Comparison of ENCODE assay signal across 1 cellular context in the genomic region with DNA sequence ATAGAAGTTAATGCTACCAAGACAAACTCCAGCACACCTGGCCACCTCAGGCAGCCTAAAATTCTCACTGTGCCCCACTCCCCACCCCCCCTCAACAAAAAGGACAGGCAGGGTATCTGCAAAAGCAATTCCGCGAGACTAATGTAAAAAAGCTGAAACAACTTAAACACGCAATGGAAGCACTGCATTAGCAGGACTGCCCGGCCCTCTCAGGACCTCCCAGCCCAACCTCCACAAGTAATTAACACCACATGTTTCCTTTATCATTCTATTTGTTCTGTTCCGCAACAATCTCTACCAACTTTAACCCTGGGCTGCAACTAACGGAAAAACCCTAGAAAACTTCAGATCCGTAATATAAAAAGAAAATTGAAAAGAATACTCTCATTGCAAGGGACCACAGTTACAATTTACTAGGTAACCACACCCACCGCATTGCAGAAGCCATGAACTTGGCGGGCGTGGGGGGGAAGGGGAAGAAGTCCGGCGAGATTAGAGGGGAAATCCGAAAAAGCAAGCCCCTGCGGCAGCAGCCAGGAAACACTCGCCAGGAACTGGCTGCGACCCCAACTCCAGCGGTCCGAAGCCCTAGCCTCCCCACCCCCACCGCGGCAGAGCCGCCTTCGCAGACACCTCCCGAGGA.
TF ChIP-seq lines count a peak whose summit lies in the region.

No MANE protein-coding gene starts in this region.

TF ChIP-seq in IMR-90, 13 proteins besides CTCF, POLR2A, EP300 and RAD21 (continued from another document):
- no peak for TF ChIP-seq CHD1 (IDR thresholded peaks at IDR 0.05; ENCODE audit: low read depth, low read length)
